Comparison of ENCODE assay signal across 8 cellular contexts in genomic region chr12:124744659-124745467, GRCh38.
DNase-seq lines count a peak whose midpoint lies in the region; ATAC-seq and TF ChIP-seq lines count a peak whose summit lies in the region.

No MANE protein-coding gene starts in this region.

- DNase-seq in Right ventricle myocardium inferior (ENCODE audit: missing footprints) = peak; percentile 44
- no peak for DNase-seq in cardiac septum (ENCODE audit: low spot score)
- peak; percentile 91 for DNase-seq in NCI-H82 (lab: John Stamatoyannopoulos, UW)
- DNase-seq in right atrium auricular region (ENCODE audit: low spot score) = no peak
- DNase-seq in transverse colon = no peak
- DNase-seq in medulla oblongata (ENCODE audit: extremely low spot score) = no peak
- no peak for DNase-seq in CD4-positive, alpha-beta T cell
- DNase-seq in NCI-H774 (lab: John Stamatoyannopoulos, UW) = no peak

- H3K4me3 Mint-ChIP-seq in CD4-positive, alpha-beta T cell = no peak overlapping the region

- no peaks in the 10 kb centered on the region for H3K9me3 Mint-ChIP-seq in CD4-positive, alpha-beta T cell

- TF ChIP-seq EP300 in transverse colon (IDR thresholded peaks at IDR 0.05; ENCODE audit: low read depth) = no peak

- no peak overlapping the region for H3K4me3 ChIP-seq in right atrium auricular region
- H3K4me3 ChIP-seq in transverse colon = no peak overlapping the region

- no peak for TF ChIP-seq POLR2A in transverse colon (IDR thresholded peaks at IDR 0.05)

- H3K27ac Mint-ChIP-seq in CD4-positive, alpha-beta T cell = no peak overlapping the region

- no peak for ATAC-seq in Right ventricle myocardium inferior
- ATAC-seq in CD4-positive, alpha-beta T cell (ENCODE audit: poor library complexity) = no peak

- TF ChIP-seq CTCF in right atrium auricular region (IDR thresholded peaks at IDR 0.05) = no peak
- no peak for TF ChIP-seq CTCF in transverse colon (IDR thresholded peaks at IDR 0.05)
- TF ChIP-seq CTCF in CD4-positive, alpha-beta T cell (IDR thresholded peaks at IDR 0.05) = no peak

- peaks cover 12% of the 10 kb centered on the region for H3K27me3 Mint-ChIP-seq in CD4-positive, alpha-beta T cell

- in situ Hi-C loops in transverse colon (cut with MboI; ENCODE audit: low pct_ligation_motif_present in 1 of 4, low pct_unique_long_range_greater_than_20kb in 1 of 4, low sequenced_read_pairs in 3 of 4) = no loop called here

- H3K9me3 ChIP-seq in right atrium auricular region = no peaks in the 10 kb centered on the region
- no peaks in the 10 kb centered on the region for H3K9me3 ChIP-seq in transverse colon
- no peaks in the 10 kb centered on the region for H3K9me3 ChIP-seq in CD4-positive, alpha-beta T cell (ENCODE audit: control insufficient read depth, low read length)

- intact Hi-C loops in Right ventricle myocardium inferior (cut with DNase I) (loop anchor here (5.0 kb wide), 3 partner anchors 48 to 228 kb away; partner anchors contain the start of gene NCOR2), cardiac septum (cut with DNase I) (loop anchor here (5.0 kb wide), 5 partner anchors 48 to 378 kb away; partner anchors contain the start of gene NCOR2), transverse colon (cut with DNase I; ENCODE audit: low total_unique reads) (no loop called here)
- intact Hi-C loops in CD4-positive, alpha-beta T cell (cut with DNase I, micrococcal nuclease) = no loop called here

- peaks cover 6 to 28% of the 10 kb centered on the region in 2 donors for H3K4me1 ChIP-seq in right atrium auricular region
- peaks cover 25 to 35% (median 29%) of the 10 kb centered on the region in 4 donors for H3K4me1 ChIP-seq in transverse colon

- H3K4me1 Mint-ChIP-seq in CD4-positive, alpha-beta T cell (ENCODE audit: low read depth) = peaks cover 20% of the 10 kb centered on the region

- POLR2A ChIA-PET in CD4-positive, alpha-beta T cell (lab: Charles Lee) = no interaction called here

- H3K27me3 ChIP-seq in right atrium auricular region (no peaks in the 10 kb centered on the region), transverse colon (no peaks in the 10 kb centered on the region)
- H3K27me3 ChIP-seq in CD4-positive, alpha-beta T cell (ENCODE audit: control insufficient read depth, insufficient read depth, low read length) = no peaks in the 10 kb centered on the region

- WGBS in transverse colon (ENCODE audit: low coverage in 1 of 2), 2 donors = 84% methylated on average over 15 of the region's 15 CpGs; no CpG with 5 or more reads in 1 of the 2 donors

- H3K27ac ChIP-seq in right atrium auricular region (peak overlapping the region; percentile 83 to 91), transverse colon (peak overlapping the region; percentile 79 to 90 (median 82))
- H3K27ac ChIP-seq in CD4-positive, alpha-beta T cell (ENCODE audit: low read depth, low read length) = no peak overlapping the region

- CTCF ChIA-PET in CD4-positive, alpha-beta T cell (lab: Charles Lee) = no interaction called here

- no peaks in the 10 kb centered on the region for H3K36me3 ChIP-seq in right atrium auricular region
- no peaks in the 10 kb centered on the region for H3K36me3 ChIP-seq in transverse colon

- H3K36me3 Mint-ChIP-seq in CD4-positive, alpha-beta T cell (ENCODE audit: low read depth) = no peaks in the 10 kb centered on the region

Comparison
In these comparisons a context has a peak if more than half of its experiments do, and no peak if none do; other contexts are left out.
1. DNase-seq: peak in Right ventricle myocardium inferior (single experiment) and NCI-H82 (single experiment); none in cardiac septum (single experiment), right atrium auricular region (single experiment), transverse colon (single experiment), medulla oblongata (single experiment), CD4-positive, alpha-beta T cell (0 of 10) and NCI-H774 (single experiment).
2. intact Hi-C loops: an anchor here in Right ventricle myocardium inferior (5.0 kb wide) and cardiac septum (5.0 kb wide); none called in transverse colon and CD4-positive, alpha-beta T cell.